In genomic region chr6:161901740-161902426, GRCh38 we compare ENCODE assay signal across 12 cellular contexts.
DNase-seq lines count a peak whose midpoint lies in the region; TF ChIP-seq lines count a peak whose summit lies in the region.
"Had no signal": no experiment of that assay in that cellular context is flagged by ENCODE, and none has a peak within 500 bp of the region (broad histone marks: within the 10 kb centered on the region; RNA-seq: fewer than 3 reads in every experiment).

No MANE protein-coding gene starts in this region.

- peaks cover 4% of the 10 kb centered on the region for H3K9me3 Mint-ChIP-seq in neural progenitor cell

- H2AFZ ChIP-seq in neural progenitor cell (replicated peaks) (peak overlapping the region; percentile 65), hepatocyte (no peak overlapping the region)

- H3K4me2 ChIP-seq in neural progenitor cell (no peak overlapping the region), hepatocyte (no peak overlapping the region)
- H3K4me2 ChIP-seq: BLaER1 treated with 17β-estradiol and CSF1 and Interleukin-3, amounts not matched to agents 10 nM and 100 nM had no signal

- peaks cover 1% of the 10 kb centered on the region for H3K36me3 Mint-ChIP-seq in neural progenitor cell

- H3K4me1 ChIP-seq in neural progenitor cell, result no peaks in the 10 kb centered on the region
- H3K4me1 ChIP-seq in hepatocyte (ENCODE audit: insufficient read depth), result no peaks in the 10 kb centered on the region

- peaks cover 8% of the 10 kb centered on the region for H3K4me1 Mint-ChIP-seq in neural progenitor cell
- H3K4me1 Mint-ChIP-seq: CD4-positive, CD25-positive, alpha-beta regulatory T cell had no signal

- no peak for TF ChIP-seq CTCF in neural progenitor cell (IDR thresholded peaks at IDR 0.05)
- TF ChIP-seq CTCF in hepatocyte (IDR thresholded peaks at IDR 0.05; ENCODE audit: poor library complexity), result no peak

- no peaks in the 10 kb centered on the region for H3K9me3 ChIP-seq in neural progenitor cell (ENCODE audit: low read depth)
- H3K9me3 ChIP-seq in hepatocyte (ENCODE audit: low read depth), result no peaks in the 10 kb centered on the region
- H3K9me3 ChIP-seq: BLaER1 treated with 17β-estradiol and CSF1 and Interleukin-3, amounts not matched to agents 10 nM and 100 nM had no signal

- no peak overlapping the region for H3K4me3 Mint-ChIP-seq in neural progenitor cell
- H3K4me3 Mint-ChIP-seq: CD4-positive, CD25-positive, alpha-beta regulatory T cell had no signal

- DNase-seq in HT1080 (ENCODE audit: low read depth) (peak; percentile 13), islet precursor cell (peak; percentile 71), neural progenitor cell (ENCODE audit: low spot score) (no peak), T-helper 1 cell (no peak), hepatocyte (ENCODE audit: low spot score) (no peak), NOMO-1 treated with dmso at 0.1 percent for 144 hours (lab: John Stamatoyannopoulos, UW; ENCODE audit: unreplicated experiment) (no peak), NK-92 (lab: John Stamatoyannopoulos, UW; ENCODE audit: unreplicated experiment) (no peak)
- DNase-seq: CD4-positive, CD25-positive, alpha-beta regulatory T cell; DMS53; GF-D8; H7 had no signal

- 63% methylated on average over 16 of the region's 16 CpGs for WGBS in hepatocyte (ENCODE audit: low lambda C conversion rate, missing lambda C conversion rate)

- no peak overlapping the region for H3K27ac Mint-ChIP-seq in neural progenitor cell
- H3K27ac Mint-ChIP-seq: CD4-positive, CD25-positive, alpha-beta regulatory T cell had no signal

- no peaks in the 10 kb centered on the region for H3F3A ChIP-seq in neural progenitor cell (ENCODE audit: low read depth)

- H3K27ac ChIP-seq in neural progenitor cell (no peak overlapping the region), hepatocyte (no peak overlapping the region)
- H3K27ac ChIP-seq: BLaER1 treated with 17β-estradiol and CSF1 and Interleukin-3, amounts not matched to agents 10 nM and 100 nM had no signal

- H4K20me1 ChIP-seq in neural progenitor cell (ENCODE audit: low read depth) (no peaks in the 10 kb centered on the region), hepatocyte (ENCODE audit: insufficient read depth, poor library complexity, severe bottlenecking) (no peaks in the 10 kb centered on the region)
- H4K20me1 ChIP-seq: BLaER1 treated with 17β-estradiol and CSF1 and Interleukin-3, amounts not matched to agents 10 nM and 100 nM had no signal

- H3K27me3 Mint-ChIP-seq in neural progenitor cell (ENCODE audit: insufficient read depth, low read depth), result peaks cover 5% of the 10 kb centered on the region
- H3K27me3 Mint-ChIP-seq: CD4-positive, CD25-positive, alpha-beta regulatory T cell had no signal

- H3K4me3 ChIP-seq in neural progenitor cell, result no peak overlapping the region
- H3K4me3 ChIP-seq in hepatocyte, result no peak overlapping the region
- H3K4me3 ChIP-seq: BLaER1 treated with 17β-estradiol and CSF1 and Interleukin-3, amounts not matched to agents 10 nM and 100 nM had no signal

- H3K9ac ChIP-seq in neural progenitor cell, result no peak overlapping the region
- H3K9ac ChIP-seq: BLaER1 treated with 17β-estradiol and CSF1 and Interleukin-3, amounts not matched to agents 10 nM and 100 nM had no signal

- H3K36me3 ChIP-seq in neural progenitor cell (no peaks in the 10 kb centered on the region), hepatocyte (replicated peaks; ENCODE audit: insufficient read depth, low read depth) (no peaks in the 10 kb centered on the region)
- H3K36me3 ChIP-seq: BLaER1 treated with 17β-estradiol and CSF1 and Interleukin-3, amounts not matched to agents 10 nM and 100 nM had no signal

- H3K79me2 ChIP-seq in neural progenitor cell (ENCODE audit: low read depth) (no peaks in the 10 kb centered on the region), hepatocyte (no peaks in the 10 kb centered on the region)

- no peaks in the 10 kb centered on the region for H3K9me2 ChIP-seq in hepatocyte (replicated peaks; ENCODE audit: insufficient read depth)

- H3K27me3 ChIP-seq in neural progenitor cell (no peaks in the 10 kb centered on the region), hepatocyte (no peaks in the 10 kb centered on the region)
- H3K27me3 ChIP-seq: BLaER1 treated with 17β-estradiol and CSF1 and Interleukin-3, amounts not matched to agents 10 nM and 100 nM had no signal

Comparison
In these comparisons a context has a peak if more than half of its experiments do, and no peak if none do; other contexts are left out.
1. DNase-seq: peak in HT1080 (single experiment) and islet precursor cell (single experiment); none in neural progenitor cell (single experiment), T-helper 1 cell (0 of 5), hepatocyte (single experiment), NOMO-1 treated with dmso at 0.1 percent for 144 hours (single experiment) and NK-92 (single experiment).